In genomic region chr3:9946112-9947024, GRCh38 we compare ENCODE assay signal across 8 cellular contexts. TPM values are rescaled to one million over a fixed set of nuclear protein-coding genes. Genes with fewer than 3 reads are reported as not detected.
DNase-seq lines count a peak whose midpoint lies in the region; ATAC-seq lines count a peak whose summit lies in the region.

No MANE protein-coding gene starts in this region.

- ATAC-seq in GM21528 (IDR thresholded peaks at IDR 0.05; ENCODE audit: low FRiP score, unreplicated experiment) (peak; percentile 46), left colon (peak; percentile 90), GM19452 (IDR thresholded peaks at IDR 0.05; ENCODE audit: unreplicated experiment) (no peak)

- intact Hi-C loops in left colon (cut with DNase I, micrococcal nuclease), result no loop called here

- DNase-seq in 8988T, result peak; percentile 95
- DNase-seq in NCI-H2107 treated with DMSO at 0.1 percent for 48 hours (lab: John Stamatoyannopoulos, UW; ENCODE audit: unreplicated experiment), result peak; percentile 11
- DNase-seq in activated CD4-positive, alpha-beta T cell treated with anti-CD3 and anti-CD28 coated beads, Interleukin-2, amount 50 U/mL, for 24 hours (ENCODE audit: low read depth in 1 of 2, low spot score in 1 of 2), result peak; percentile 48 to 62
- DNase-seq in cortex of kidney (lab: John Stamatoyannopoulos, UW), result peak; percentile 21
- peak; percentile 88 to 90 for DNase-seq in left colon
- DNase-seq in stimulated activated CD4-positive, alpha-beta T cell treated with anti-CD3 and anti-CD28 coated beads, Interleukin-15, amount 100 ng/mL, for 48 hours (ENCODE audit: low read depth in 2 of 2), result peak; percentile 70 to 81

RNA-seq across cellular contexts. Expression of gene PRRT3, which starts 5.8 kb away (rescaled TPM):
- total RNA-seq in left colon, result 1 to 10 TPM; 1.1 to 1.2 TPM

RNA-seq across cellular contexts. Expression of gene CRELD1, which starts 12.7 kb away (rescaled TPM):
- total RNA-seq in left colon, result 10 to 100 TPM; 18.8 to 23.8 TPM

RNA-seq across cellular contexts. Expression of gene IL17RC, which starts 29.5 kb away (rescaled TPM):
- 10 to 100 TPM; 33.4 to 37.8 TPM for total RNA-seq in left colon

RNA-seq across cellular contexts. Expression of gene EMC3, which starts 40.3 kb away (rescaled TPM):
- 10 to 100 TPM; 82.5 to 88.5 TPM for total RNA-seq in left colon

RNA-seq across cellular contexts. Expression of gene IL17RE, which starts 43.7 kb away (rescaled TPM):
- 10 to 100 TPM; 87.3 to 88.7 TPM for total RNA-seq in left colon

Comparison
In these comparisons a context has a peak if more than half of its experiments do, and no peak if none do; other contexts are left out.
1. DNase-seq: peak in every context shown above with its lines; median percentile 95 in 8988T; 89 in left colon; 76 in stimulated activated CD4-positive, alpha-beta T cell treated with anti-CD3 and anti-CD28 coated beads, Interleukin-15, amount 100 ng/mL, for 48 hours; 55 in activated CD4-positive, alpha-beta T cell treated with anti-CD3 and anti-CD28 coated beads, Interleukin-2, amount 50 U/mL, for 24 hours; 21 in cortex of kidney; 11 in NCI-H2107 treated with DMSO at 0.1 percent for 48 hours.